1 cellular context compared by ENCODE assay signal in the genomic region with DNA sequence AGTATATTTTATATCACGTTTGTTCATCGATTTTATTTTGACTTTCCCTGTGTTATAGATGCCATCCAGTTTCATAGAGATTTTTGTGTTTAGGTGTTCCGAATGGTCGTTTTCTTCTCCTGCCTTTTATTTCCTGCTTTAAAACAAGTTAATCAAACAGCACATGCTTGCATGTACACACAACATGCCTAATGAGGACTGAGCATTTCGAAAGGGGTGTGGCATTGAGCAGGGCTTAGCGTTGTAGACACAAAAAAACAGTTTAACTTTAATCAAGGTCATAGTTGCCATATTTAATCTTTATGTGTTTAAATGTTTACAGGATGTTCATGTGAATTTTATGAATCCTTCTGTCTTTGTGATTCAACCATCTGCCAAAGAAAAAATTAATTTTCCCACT.
TF ChIP-seq lines count a peak whose summit lies in the region.

No MANE protein-coding gene starts in this region.

TF ChIP-seq in GM12878, 131 proteins besides CTCF, POLR2A, EP300 and RAD21:
- TF ChIP-seq, protein P1, sequence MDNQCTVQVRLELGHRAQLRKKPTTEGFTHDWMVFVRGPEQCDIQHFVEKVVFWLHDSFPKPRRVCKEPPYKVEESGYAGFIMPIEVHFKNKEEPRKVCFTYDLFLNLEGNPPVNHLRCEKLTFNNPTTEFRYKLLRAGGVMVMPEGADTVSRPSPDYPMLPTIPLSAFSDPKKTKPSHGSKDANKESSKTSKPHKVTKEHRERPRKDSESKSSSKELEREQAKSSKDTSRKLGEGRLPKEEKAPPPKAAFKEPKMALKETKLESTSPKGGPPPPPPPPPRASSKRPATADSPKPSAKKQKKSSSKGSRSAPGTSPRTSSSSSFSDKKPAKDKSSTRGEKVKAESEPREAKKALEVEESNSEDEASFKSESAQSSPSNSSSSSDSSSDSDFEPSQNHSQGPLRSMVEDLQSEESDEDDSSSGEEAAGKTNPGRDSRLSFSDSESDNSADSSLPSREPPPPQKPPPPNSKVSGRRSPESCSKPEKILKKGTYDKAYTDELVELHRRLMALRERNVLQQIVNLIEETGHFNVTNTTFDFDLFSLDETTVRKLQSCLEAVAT (IDR thresholded peaks at IDR 0.05), result peak; percentile 54; the same call in 1 of the 2 replicates
- no peak for TF ChIP-seq KAT2A (conservative IDR thresholded peaks at IDR 0.05; ENCODE audit: control insufficient read depth, low read depth, low read length)
TF ChIP-seq in GM12878: peak in this region for 1.
